34 cellular contexts compared by ENCODE assay signal in genomic region chr6:12189150-12189549, GRCh38.
"Had no signal": no experiment of that assay in that cellular context is flagged by ENCODE, and none has a peak within 500 bp of the region (broad histone marks: within the 10 kb centered on the region; RNA-seq: fewer than 3 reads in every experiment).

No MANE protein-coding gene starts in this region.

- DNase-seq: activated B cell treated with CpG ODN at 0.5 μM for 24 hours; activated CD4-positive, alpha-beta T cell treated with anti-CD3 and anti-CD28 coated beads for 48 hours; activated CD4-positive, alpha-beta T cell treated with anti-CD3 and anti-CD28 coated beads, Interleukin-2, amount 50 U/mL, for 1 hour; activated CD4-positive, alpha-beta T cell treated with anti-CD3 and anti-CD28 coated beads, Interleukin-2, amount 50 U/mL, for 48 hours; activated CD8-positive, alpha-beta memory T cell treated with anti-CD3 and anti-CD28 coated beads for 24 hours; activated CD8-positive, alpha-beta T cell treated with anti-CD3 and anti-CD28 coated beads for 36 hours; activated effector memory CD4-positive, alpha-beta T cell treated with Interleukin-2 at 50 U/mL for 16 hours; activated gamma-delta T cell treated with Interleukin-2 at 50 U/mL for 16 hours; activated naive CD4-positive, alpha-beta T cell treated with Interleukin-2 at 50 U/mL for 16 hours; activated naive CD8-positive, alpha-beta T cell treated with anti-CD3 and anti-CD28 coated beads for 36 hours; activated naive CD8-positive, alpha-beta T cell treated with anti-CD3 and anti-CD28 coated beads, Interleukin-2, amount 50 U/mL, for 24 hours; activated T-cell treated with anti-CD3 and anti-CD28 coated beads, Interleukin-2, amount 50 U/mL, for 4 hours; adrenal gland; amygdala; aorta; body of pancreas; caudate nucleus; cortex of kidney; dermis blood vessel endothelial cell; effector CD4-positive, alpha-beta T cell; effector memory CD8-positive, alpha-beta T cell; esophagus squamous epithelium; foreskin melanocyte; head of caudate nucleus; T-helper 1 cell; T-helper 17 cell; T1000 had no signal

- H3K4me3 Mint-ChIP-seq: activated B cell treated with CpG ODN at 0.5 μM for 24 hours; activated CD8-positive, alpha-beta T cell treated with anti-CD3 and anti-CD28 coated beads for 36 hours; activated naive CD4-positive, alpha-beta T cell treated with anti-CD3 and anti-CD28 coated beads, Interleukin-2, amount 50 U/mL, for 24 hours; activated naive CD8-positive, alpha-beta T cell treated with anti-CD3 and anti-CD28 coated beads for 36 hours; activated naive CD8-positive, alpha-beta T cell treated with anti-CD3 and anti-CD28 coated beads, Interleukin-2, amount 50 U/mL, for 24 hours; activated T-cell treated with anti-CD3 and anti-CD28 coated beads, Interleukin-2, amount 50 U/mL, for 4 hours; activated T-helper 17 cell treated with anti-CD3 and anti-CD28 coated beads, Interleukin-2, amount 50 U/mL, for 72 hours; effector memory CD8-positive, alpha-beta T cell; T-helper 17 cell; T-helper 2 cell treated with Interferon-gamma antibody and Interleukin-4, amounts not matched to agents 5 μg/mL and 100 μg/mL, for 36 hours had no signal

- H3K9me3 Mint-ChIP-seq: activated CD8-positive, alpha-beta T cell treated with anti-CD3 and anti-CD28 coated beads for 36 hours; activated naive CD4-positive, alpha-beta T cell treated with anti-CD3 and anti-CD28 coated beads, Interleukin-2, amount 50 U/mL, for 24 hours; activated naive CD8-positive, alpha-beta T cell treated with anti-CD3 and anti-CD28 coated beads for 36 hours; activated naive CD8-positive, alpha-beta T cell treated with anti-CD3 and anti-CD28 coated beads, Interleukin-2, amount 50 U/mL, for 24 hours; activated T-cell treated with anti-CD3 and anti-CD28 coated beads, Interleukin-2, amount 50 U/mL, for 4 hours; activated T-helper 17 cell treated with anti-CD3 and anti-CD28 coated beads, Interleukin-2, amount 50 U/mL, for 72 hours; effector memory CD8-positive, alpha-beta T cell; T-helper 2 cell treated with Interferon-gamma antibody and Interleukin-4, amounts not matched to agents 5 μg/mL and 100 μg/mL, for 36 hours had no signal

- H3K4me3 ChIP-seq: adrenal gland, body of pancreas, esophagus squamous epithelium had no signal

- H3K27ac ChIP-seq: adrenal gland, body of pancreas, epithelial cell of prostate, esophagus squamous epithelium, VCaP had no signal

- ATAC-seq: activated CD4-positive, CD25-positive, alpha-beta regulatory T cell treated with anti-CD3 and anti-CD28 coated beads, Interleukin-2, amount 50 U/mL, for 24 hours; activated CD8-positive, alpha-beta T cell treated with anti-CD3 and anti-CD28 coated beads for 36 hours; activated naive CD8-positive, alpha-beta T cell treated with anti-CD3 and anti-CD28 coated beads, Interleukin-2, amount 50 U/mL, for 24 hours; activated T-cell treated with anti-CD3 and anti-CD28 coated beads, Interleukin-2, amount 50 U/mL, for 4 hours; activated T-helper 17 cell treated with anti-CD3 and anti-CD28 coated beads, Interleukin-2, amount 50 U/mL, for 72 hours; body of pancreas; effector memory CD8-positive, alpha-beta T cell; T-helper 17 cell had no signal

- H3K36me3 ChIP-seq: adrenal gland, esophagus squamous epithelium had no signal

- H3K4me1 ChIP-seq: adrenal gland, body of pancreas, esophagus squamous epithelium had no signal

- H3K27ac Mint-ChIP-seq: activated B cell treated with CpG ODN at 0.5 μM for 24 hours; activated CD8-positive, alpha-beta T cell treated with anti-CD3 and anti-CD28 coated beads for 36 hours; activated naive CD4-positive, alpha-beta T cell treated with anti-CD3 and anti-CD28 coated beads, Interleukin-2, amount 50 U/mL, for 24 hours; activated naive CD8-positive, alpha-beta T cell treated with anti-CD3 and anti-CD28 coated beads for 36 hours; activated naive CD8-positive, alpha-beta T cell treated with anti-CD3 and anti-CD28 coated beads, Interleukin-2, amount 50 U/mL, for 24 hours; activated T-helper 17 cell treated with anti-CD3 and anti-CD28 coated beads, Interleukin-2, amount 50 U/mL, for 72 hours; effector memory CD8-positive, alpha-beta T cell; T-helper 17 cell; T-helper 2 cell treated with Interferon-gamma antibody and Interleukin-4, amounts not matched to agents 5 μg/mL and 100 μg/mL, for 36 hours had no signal

- H3K27me3 Mint-ChIP-seq: activated B cell treated with CpG ODN at 0.5 μM for 24 hours; activated CD8-positive, alpha-beta T cell treated with anti-CD3 and anti-CD28 coated beads for 36 hours; activated naive CD4-positive, alpha-beta T cell treated with anti-CD3 and anti-CD28 coated beads, Interleukin-2, amount 50 U/mL, for 24 hours; activated naive CD8-positive, alpha-beta T cell treated with anti-CD3 and anti-CD28 coated beads, Interleukin-2, amount 50 U/mL, for 24 hours; activated T-helper 17 cell treated with anti-CD3 and anti-CD28 coated beads, Interleukin-2, amount 50 U/mL, for 72 hours; T-helper 17 cell had no signal

- FAIRE-seq: endothelial cell of umbilical vein had no signal

- H3K9me3 ChIP-seq: adrenal gland, body of pancreas, esophagus squamous epithelium had no signal

- H3K4me1 Mint-ChIP-seq: activated B cell treated with CpG ODN at 0.5 μM for 24 hours; activated T-helper 17 cell treated with anti-CD3 and anti-CD28 coated beads, Interleukin-2, amount 50 U/mL, for 72 hours; T-helper 17 cell had no signal

- H3K27me3 ChIP-seq: adrenal gland, body of pancreas, esophagus squamous epithelium had no signal
